20 cellular contexts compared by ENCODE assay signal in the genomic region with DNA sequence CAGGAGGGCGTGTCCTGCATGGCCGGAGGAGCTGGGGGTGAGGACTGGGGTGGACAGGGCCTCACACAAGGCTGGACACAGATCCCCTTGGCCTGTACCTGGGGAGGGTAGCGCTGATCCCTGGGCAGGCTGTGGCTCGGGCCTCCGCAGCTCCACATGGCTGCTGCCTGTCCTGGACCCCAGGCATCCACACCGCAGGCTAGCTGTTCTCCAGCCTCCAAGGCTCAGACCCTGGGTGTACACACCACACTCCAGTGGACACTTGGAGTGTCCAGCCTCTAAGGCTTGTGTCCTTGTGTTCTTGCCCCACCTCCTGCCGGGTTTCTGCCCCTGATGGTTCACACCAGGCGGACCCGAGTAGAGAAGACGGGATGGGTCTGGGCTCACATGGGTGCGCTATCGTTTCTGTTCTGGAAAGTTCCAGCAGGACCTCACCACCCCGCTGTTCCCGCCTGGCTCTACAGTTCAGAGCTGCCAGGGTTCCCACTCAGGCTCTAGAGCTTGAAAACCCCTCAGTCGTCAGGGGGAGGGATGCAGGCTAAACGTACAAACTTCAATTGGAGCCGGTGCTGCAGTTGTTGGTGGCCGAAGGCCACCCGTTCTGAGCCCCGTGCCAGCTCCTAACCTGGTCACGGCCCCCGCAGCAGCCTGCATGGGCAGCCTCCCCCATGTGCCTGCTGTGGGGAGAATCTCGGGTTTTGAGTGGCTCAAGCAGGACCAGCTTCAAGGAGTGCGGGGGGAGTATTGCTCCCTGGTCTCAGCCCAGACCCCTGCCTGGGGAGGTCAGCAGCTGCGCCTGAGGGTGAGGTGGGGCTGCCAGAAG. TPM values are rescaled to one million over a fixed set of nuclear protein-coding genes. Genes with fewer than 3 reads are reported as not detected.
A peak's percentile ranks its signal among the peaks of the same experiment; 100 is the strongest.
DNase-seq lines count a peak whose midpoint lies in the region; ATAC-seq, FAIRE-seq and TF ChIP-seq lines count a peak whose summit lies in the region.
"Had no signal": no experiment of that assay in that cellular context is flagged by ENCODE, and none has a peak within 500 bp of the region (broad histone marks: within the 10 kb centered on the region; RNA-seq: fewer than 3 reads in every experiment).

No MANE protein-coding gene starts in this region.

- H3K4me1 ChIP-seq in IMR-90 (ENCODE audit: control insufficient read depth, insufficient read depth, low read length) (no peaks in the 10 kb centered on the region), SJCRH30 (peaks cover 29% of the 10 kb centered on the region), right lobe of liver (peaks cover 0 to under 1% (median 0%) of the 10 kb centered on the region in 4 donors)
- H3K4me1 ChIP-seq: Caco-2 had no signal

- no peak overlapping the region for H3K27ac ChIP-seq in IMR-90 (ENCODE audit: insufficient read depth, low read length)
- peak overlapping the region; percentile 46 for H3K27ac ChIP-seq in SJCRH30
- no peak overlapping the region for H3K27ac ChIP-seq in right lobe of liver

- H3K9ac ChIP-seq in IMR-90 (ENCODE audit: low read depth, low read length), result no peak overlapping the region
- H3K9ac ChIP-seq: SK-N-SH had no signal

- no peaks in the 10 kb centered on the region for H3K9me3 ChIP-seq in IMR-90 (ENCODE audit: control insufficient read depth, insufficient read depth, low read length)
- no peaks in the 10 kb centered on the region for H3K9me3 ChIP-seq in SJCRH30 (replicated peaks)
- H3K9me3 ChIP-seq in right lobe of liver, result no peaks in the 10 kb centered on the region
- H3K9me3 ChIP-seq: A549, SK-N-SH had no signal

- H3K36me3 ChIP-seq in IMR-90 (ENCODE audit: control insufficient read depth, insufficient read depth, low read length), result no peaks in the 10 kb centered on the region
- H3K36me3 ChIP-seq in SJCRH30, result no peaks in the 10 kb centered on the region
- H3K36me3 ChIP-seq in right lobe of liver, result no peaks in the 10 kb centered on the region

- TF ChIP-seq RAD21 in IMR-90 (IDR thresholded peaks at IDR 0.05; ENCODE audit: low read length), result no peak

- H2BK20ac ChIP-seq in IMR-90 (ENCODE audit: low read depth, low read length), result no peak overlapping the region

- no peaks in the 10 kb centered on the region for H3K79me1 ChIP-seq in IMR-90 (ENCODE audit: low read depth in 1 of 2, low read length in 2 of 2)

- ATAC-seq in IMR-90 (ENCODE audit: low read depth) (no peak), right lobe of liver (peak in 3 of 4 donors; percentile 5 to 11 (median 7))
- ATAC-seq: T-cell had no signal

- CTCF ChIA-PET in IMR-90 (lab: Yijun Ruan, JAX), result no interaction called here

- H3K56ac ChIP-seq in IMR-90 (ENCODE audit: extremely low read depth, insufficient read depth, low read length), result no peak overlapping the region

- H4K91ac ChIP-seq in IMR-90 (ENCODE audit: insufficient read depth, low read depth, low read length), result no peak overlapping the region

- no peak overlapping the region for H2AK5ac ChIP-seq in IMR-90 (ENCODE audit: low read depth, low read length)

- H3K4ac ChIP-seq in IMR-90 (ENCODE audit: low read depth, low read length), result no peak overlapping the region

- no peaks in the 10 kb centered on the region for H3K9me1 ChIP-seq in IMR-90 (ENCODE audit: insufficient read depth, low read length)

- no peak overlapping the region for H3K18ac ChIP-seq in IMR-90 (ENCODE audit: low read depth, low read length)

- dilution Hi-C loops in IMR-90 (cut with HindIII; ENCODE audit: low sequenced_read_pairs, unreplicated experiment), result no loop called here

- POLR2A ChIA-PET in IMR-90 (lab: Charles Lee; ENCODE audit: unreplicated experiment), result no interaction called here

- no peaks in the 10 kb centered on the region for H4K20me1 ChIP-seq in IMR-90 (ENCODE audit: insufficient read depth, low read length)

- TF ChIP-seq CTCF in IMR-90 (conservative IDR thresholded peaks at IDR 0.05; ENCODE audit: low read depth, low read length) (no peak), right lobe of liver (IDR thresholded peaks at IDR 0.05) (no peak), D721Med (IDR thresholded peaks at IDR 0.05; ENCODE audit: insufficient read depth, missing control alignments) (no peak)

- peak overlapping the region; percentile 70 for H2AK9ac ChIP-seq in IMR-90 (replicated peaks; ENCODE audit: low read depth, low read length, poor library complexity)

- no peak overlapping the region for H3K23ac ChIP-seq in IMR-90 (ENCODE audit: low read depth, low read length)

- no peak overlapping the region for H2BK120ac ChIP-seq in IMR-90 (ENCODE audit: low read depth, low read length)

- H2AFZ ChIP-seq in IMR-90 (replicated peaks; ENCODE audit: low read length, poor library complexity), result no peak overlapping the region

- no peak overlapping the region for H3K4me3 ChIP-seq in IMR-90 (ENCODE audit: insufficient read depth, low read depth, low read length)
- H3K4me3 ChIP-seq in SJCRH30, result no peak overlapping the region
- H3K4me3 ChIP-seq in right lobe of liver, result no peak overlapping the region
- H3K4me3 ChIP-seq: A549 had no signal

- intact Hi-C loops in IMR-90 (cut with micrococcal nuclease) (no loop called here), right lobe of liver (cut with DNase I) (loop anchor here in 1 of 2 donors (10.0 kb wide), 1 partner anchor 55 kb away; no protein-coding TSS in a partner anchor)

- H4K5ac ChIP-seq in IMR-90 (ENCODE audit: low read depth, low read length), result no peak overlapping the region

- H3K27me3 ChIP-seq in IMR-90 (ENCODE audit: control insufficient read depth, insufficient read depth, low read length) (peaks cover 12% of the 10 kb centered on the region; the same call in 1 of the 2 replicates), SJCRH30 (no peaks in the 10 kb centered on the region), right lobe of liver (no peaks in the 10 kb centered on the region)

- H2BK15ac ChIP-seq in IMR-90 (ENCODE audit: low read depth, low read length), result no peak overlapping the region

- H3K14ac ChIP-seq in IMR-90 (replicated peaks; ENCODE audit: low read depth, low read length), result no peak overlapping the region

- no peak for TF ChIP-seq POLR2A in IMR-90 (IDR thresholded peaks at IDR 0.05; ENCODE audit: low read depth, low read length)
- no peak for TF ChIP-seq POLR2A in right lobe of liver (IDR thresholded peaks at IDR 0.05)

- H3K4me2 ChIP-seq in IMR-90 (ENCODE audit: low read depth, low read length), result no peak overlapping the region
- H3K4me2 ChIP-seq: SK-N-SH had no signal

- WGBS in IMR-90 (ENCODE audit: extremely low coverage in 2 of 2, insufficient read length in 1 of 2), 2 experiments, result 86% methylated on average over 5 of the region's 25 CpGs; no CpG with 5 or more reads in 1 of the 2 experiments
- WGBS in right lobe of liver (ENCODE audit: insufficient coverage, low coverage, low lambda C conversion rate, missing lambda C conversion rate), result 73% methylated on average over 7 of the region's 25 CpGs

- H2BK5ac ChIP-seq in IMR-90 (ENCODE audit: low read depth, low read length, poor library complexity, severe bottlenecking), result no peak overlapping the region

- no peak overlapping the region for H4K8ac ChIP-seq in IMR-90 (ENCODE audit: low read depth in 2 of 2, low read length in 2 of 2)

- FAIRE-seq in D721Med (lab: Jason Lieb, UNC), result no peak
- FAIRE-seq: A549 had no signal

- DNase-seq in IMR-90 (no peak), SJCRH30 (peak; percentile 35 to 60), right lobe of liver (no peak), D721Med (ENCODE audit: insufficient read length, low spot score) (no peak), HT-29 (ENCODE audit: low spot score) (no peak), NCI-H524 treated with DMSO at 0.1 percent for 48 hours (lab: John Stamatoyannopoulos, UW) (no peak)
- DNase-seq: Caco-2; CD4-positive, alpha-beta T cell; DMS153; GDM1; HCEC 1CT; NCI-H1436; NCI-H1930; NCI-H226; NCI-H524; SHP77; T-cell had no signal

- no TSS peak for BruUV-seq in IMR-90 (replicated peaks; lab: Mats Ljungman, UMichigan)

- in situ Hi-C loops in IMR-90 (cut with MboI; ENCODE audit: low sequenced_read_pairs), result no loop called here

TF ChIP-seq in IMR-90, 13 proteins besides CTCF, POLR2A, EP300 and RAD21 (continues in another document):
- TF ChIP-seq RFX5 (IDR thresholded peaks at IDR 0.05; ENCODE audit: low read depth, low read length), result no peak

RNA-seq across cellular contexts. Expression of gene FN3KRP, which starts 6.6 kb away (rescaled TPM):
- total RNA-seq in IMR-90 (2012; rRNA removed) (18.6 and 20.6 TPM in 2 replicates), right lobe of liver (10 to 100 TPM in 4 of 6 experiments, 1 to 10 TPM in 2; 7.6 to 24.8 (median 14.3) TPM)
- 20.3 and 21.4 TPM in 2 replicates for polyA plus RNA-seq in IMR-90 (2012; rRNA removed)
- polyA plus RNA-seq in IMR-90 (2012; cell fraction: cytosol; rRNA removed), result 15.3 and 16.8 TPM in 2 replicates
- 19.8 and 23.1 TPM in 2 replicates for polyA plus RNA-seq in IMR-90 (2012; cell fraction: nucleus; rRNA removed; ENCODE audit: low replicate concordance)
- 58.0 and 60.9 TPM in 2 replicates for total RNA-seq in SJCRH30 (2014; rRNA removed; shearing (Covaris generic))
- 24.2 and 25.9 TPM in 2 replicates for total RNA-seq in HT-29 (2014; rRNA removed; shearing (Covaris generic))

RNA-seq across cellular contexts. Expression of gene RAB40B, which starts 11.4 kb away (rescaled TPM):
- 10.8 and 14.9 TPM in 2 replicates for total RNA-seq in IMR-90 (2012; rRNA removed)
- polyA plus RNA-seq in IMR-90 (2012; rRNA removed), result 20.0 and 26.1 TPM in 2 replicates
- 22.2 and 40.3 TPM in 2 replicates for polyA plus RNA-seq in IMR-90 (2012; cell fraction: cytosol; rRNA removed)
- 16.9 and 51.7 TPM in 2 replicates for polyA plus RNA-seq in IMR-90 (2012; cell fraction: nucleus; rRNA removed; ENCODE audit: low replicate concordance)
- 14.6 and 17.2 TPM in 2 replicates for total RNA-seq in SJCRH30 (2014; rRNA removed; shearing (Covaris generic))
- total RNA-seq in right lobe of liver, result 10 to 100 TPM in 3 of 6 experiments, 1 to 10 TPM in 3; 3.7 to 12.5 (median 9.3) TPM
- total RNA-seq in HT-29 (2014; rRNA removed; shearing (Covaris generic)), result 37.9 and 38.9 TPM in 2 replicates

RNA-seq across cellular contexts. Expression of gene FN3K, which starts 25.5 kb away (rescaled TPM):
- total RNA-seq in IMR-90 (2012; rRNA removed), result 0.83 and 0.90 TPM in 2 replicates
- 2.0 and 2.9 TPM in 2 replicates for polyA plus RNA-seq in IMR-90 (2012; rRNA removed)
- polyA plus RNA-seq in IMR-90 (2012; cell fraction: cytosol; rRNA removed), result 3.7 and 4.9 TPM in 2 replicates
- 8.8 and 25.0 TPM in 2 replicates for polyA plus RNA-seq in IMR-90 (2012; cell fraction: nucleus; rRNA removed; ENCODE audit: low replicate concordance)
- 0.79 and 2.1 TPM in 2 replicates for total RNA-seq in SJCRH30 (2014; rRNA removed; shearing (Covaris generic))
- total RNA-seq in right lobe of liver, result 10 to 100 TPM; 29.6 to 61.6 (median 45.5) TPM
- total RNA-seq in HT-29 (2014; rRNA removed; shearing (Covaris generic)), result 0.97 and 1.6 TPM in 2 replicates
- total RNA-seq: Daoy had no signal

RNA-seq across cellular contexts. Expression of gene TBCD, which starts 42.0 kb away (rescaled TPM):
- total RNA-seq in IMR-90 (2012; rRNA removed), result 21.7 and 21.9 TPM in 2 replicates
- polyA plus RNA-seq in IMR-90 (2012; rRNA removed), result 54.5 and 68.0 TPM in 2 replicates
- polyA plus RNA-seq in IMR-90 (2012; cell fraction: cytosol; rRNA removed), result 49.7 and 56.9 TPM in 2 replicates
- 73.6 and 189 TPM in 2 replicates for polyA plus RNA-seq in IMR-90 (2012; cell fraction: nucleus; rRNA removed; ENCODE audit: low replicate concordance)
- total RNA-seq in SJCRH30 (2014; rRNA removed; shearing (Covaris generic)), result 172 and 181 TPM in 2 replicates
- 10 to 100 TPM; 28.0 to 55.7 (median 41.3) TPM for total RNA-seq in right lobe of liver
- total RNA-seq in HT-29 (2014; rRNA removed; shearing (Covaris generic)), result 60.0 and 72.0 TPM in 2 replicates

Comparison
In these comparisons a context has a peak if more than half of its experiments do, and no peak if none do; other contexts are left out.
1. DNase-seq: peak in SJCRH30 (2 of 2); none in IMR-90 (single experiment), right lobe of liver (0 of 3), D721Med (single experiment), HT-29 (single experiment) and NCI-H524 treated with DMSO at 0.1 percent for 48 hours (single experiment).